10 cellular contexts compared by ENCODE assay signal in the genomic region with DNA sequence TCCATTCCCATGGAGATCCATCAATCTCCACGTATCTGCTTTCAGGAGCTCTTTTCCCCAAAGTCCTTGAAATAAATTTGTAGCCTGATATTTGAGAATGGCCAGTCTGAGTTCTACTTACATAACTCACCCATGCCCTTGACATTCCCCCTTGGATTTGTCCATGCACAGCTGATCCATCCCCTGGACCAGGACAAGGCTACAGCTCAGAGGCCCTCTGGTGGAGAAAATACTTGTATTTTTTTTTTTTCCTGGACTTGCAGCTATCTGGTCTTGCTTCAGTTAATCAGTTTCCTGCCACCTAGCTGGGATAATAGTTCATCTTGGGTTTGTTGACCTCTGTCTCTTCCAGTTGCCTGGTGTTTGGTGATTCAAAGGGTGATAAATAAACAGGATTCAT.
A peak's percentile ranks its signal among the peaks of the same experiment; 100 is the strongest.
DNase-seq lines count a peak whose midpoint lies in the region; ATAC-seq, FAIRE-seq and TF ChIP-seq lines count a peak whose summit lies in the region.
"Had no signal": no experiment of that assay in that cellular context is flagged by ENCODE, and none has a peak within 500 bp of the region (broad histone marks: within the 10 kb centered on the region; RNA-seq: fewer than 3 reads in every experiment).

No MANE protein-coding gene starts in this region.

- peak; percentile 33 for TF ChIP-seq CTCF in GM06990 (IDR thresholded peaks at IDR 0.05; ENCODE audit: insufficient read depth, low read length, poor library complexity, severe bottlenecking)
- peak; percentile 35; the same call in 1 of the 2 replicates for TF ChIP-seq CTCF in LNCAP (IDR thresholded peaks at IDR 0.05)
- peak; percentile 8 for TF ChIP-seq CTCF in bronchial epithelial cell (IDR thresholded peaks at IDR 0.05; ENCODE audit: insufficient read depth, low read length, severe bottlenecking)
- TF ChIP-seq CTCF in mesothelial cell of epicardium (IDR thresholded peaks at IDR 0.05; ENCODE audit: unreplicated experiment), result peak; percentile 24
- no peak for TF ChIP-seq CTCF in CD4-positive, alpha-beta T cell (IDR thresholded peaks at IDR 0.05)

- no peak overlapping the region for H3K4me3 ChIP-seq in GM06990 (replicated peaks; ENCODE audit: low read depth, low read length)
- no peak overlapping the region for H3K4me3 ChIP-seq in bronchial epithelial cell (ENCODE audit: low read depth, low read length)

- POLR2A ChIA-PET in CD4-positive, alpha-beta T cell (lab: Charles Lee), result no interaction called here

- no peak overlapping the region for H3K27ac Mint-ChIP-seq in mesothelial cell of epicardium
- H3K27ac Mint-ChIP-seq in CD4-positive, alpha-beta T cell, result no peak overlapping the region
- H3K27ac Mint-ChIP-seq: activated CD4-positive, alpha-beta memory T cell treated with anti-CD3 and anti-CD28 coated beads for 36 hours had no signal

- H3K4me3 Mint-ChIP-seq in mesothelial cell of epicardium, result no peak overlapping the region
- no peak overlapping the region for H3K4me3 Mint-ChIP-seq in CD4-positive, alpha-beta T cell
- H3K4me3 Mint-ChIP-seq: activated CD4-positive, alpha-beta memory T cell treated with anti-CD3 and anti-CD28 coated beads for 36 hours had no signal

- H3K36me3 ChIP-seq in GM06990 (ENCODE audit: control insufficient read depth, insufficient read depth, low read length) (no peaks in the 10 kb centered on the region), bronchial epithelial cell (ENCODE audit: control insufficient read depth, insufficient read depth, low read length) (no peaks in the 10 kb centered on the region)

- no peak overlapping the region for H3K27ac ChIP-seq in CD4-positive, alpha-beta T cell (ENCODE audit: low read depth, low read length)

- no peak for ATAC-seq in HG02642 (IDR thresholded peaks at IDR 0.05; ENCODE audit: poor library complexity, unreplicated experiment)
- no peak for ATAC-seq in CD4-positive, alpha-beta T cell (ENCODE audit: poor library complexity)

- H3K27me3 ChIP-seq in GM06990 (replicated peaks; ENCODE audit: control insufficient read depth, insufficient read depth, low read length) (no peaks in the 10 kb centered on the region), bronchial epithelial cell (ENCODE audit: control insufficient read depth, insufficient read depth, low read length) (no peaks in the 10 kb centered on the region)
- no peaks in the 10 kb centered on the region for H3K27me3 ChIP-seq in CD4-positive, alpha-beta T cell (ENCODE audit: control insufficient read depth, insufficient read depth, low read length)

- CTCF ChIA-PET in CD4-positive, alpha-beta T cell (lab: Charles Lee), result no interaction called here

- no peak for FAIRE-seq in bronchial epithelial cell (lab: Jason Lieb, UNC)

- intact Hi-C loops in CD4-positive, alpha-beta T cell (cut with DNase I, micrococcal nuclease), result loop anchor here in 1 of 2 experiments (2.0 kb wide), 1 partner anchor 19 kb away; no protein-coding TSS in a partner anchor

- H3K9me3 ChIP-seq in CD4-positive, alpha-beta T cell (ENCODE audit: control insufficient read depth, low read length), result peaks cover 4% of the 10 kb centered on the region

- peaks cover 3% of the 10 kb centered on the region for H3K9me3 Mint-ChIP-seq in mesothelial cell of epicardium
- H3K9me3 Mint-ChIP-seq in CD4-positive, alpha-beta T cell, result peaks cover 5% of the 10 kb centered on the region

- no peaks in the 10 kb centered on the region for H3K36me3 Mint-ChIP-seq in mesothelial cell of epicardium
- no peaks in the 10 kb centered on the region for H3K36me3 Mint-ChIP-seq in CD4-positive, alpha-beta T cell (ENCODE audit: low read depth)
- H3K36me3 Mint-ChIP-seq: activated CD4-positive, alpha-beta memory T cell treated with anti-CD3 and anti-CD28 coated beads for 36 hours had no signal

- DNase-seq in GM06990 (ENCODE audit: extremely low read depth, insufficient read length), result no peak
- peak; percentile 5 for DNase-seq in bronchial epithelial cell (ENCODE audit: low read depth)
- no peak for DNase-seq in mesothelial cell of epicardium (ENCODE audit: low spot score in 2 of 2, unreplicated experiment in 2 of 2)
- DNase-seq in 8988T, result no peak
- DNase-seq in CD4-positive, alpha-beta T cell, result no peak
- DNase-seq: activated CD4-positive, alpha-beta memory T cell treated with anti-CD3 and anti-CD28 coated beads for 36 hours; erythroblast; midbrain had no signal

- H3K4me1 Mint-ChIP-seq in mesothelial cell of epicardium, result no peaks in the 10 kb centered on the region
- no peaks in the 10 kb centered on the region for H3K4me1 Mint-ChIP-seq in CD4-positive, alpha-beta T cell (ENCODE audit: low read depth)

- no peaks in the 10 kb centered on the region for H3K27me3 Mint-ChIP-seq in mesothelial cell of epicardium (ENCODE audit: low read depth)
- H3K27me3 Mint-ChIP-seq in CD4-positive, alpha-beta T cell, result no peaks in the 10 kb centered on the region
- H3K27me3 Mint-ChIP-seq: activated CD4-positive, alpha-beta memory T cell treated with anti-CD3 and anti-CD28 coated beads for 36 hours had no signal
